In the genomic region with DNA sequence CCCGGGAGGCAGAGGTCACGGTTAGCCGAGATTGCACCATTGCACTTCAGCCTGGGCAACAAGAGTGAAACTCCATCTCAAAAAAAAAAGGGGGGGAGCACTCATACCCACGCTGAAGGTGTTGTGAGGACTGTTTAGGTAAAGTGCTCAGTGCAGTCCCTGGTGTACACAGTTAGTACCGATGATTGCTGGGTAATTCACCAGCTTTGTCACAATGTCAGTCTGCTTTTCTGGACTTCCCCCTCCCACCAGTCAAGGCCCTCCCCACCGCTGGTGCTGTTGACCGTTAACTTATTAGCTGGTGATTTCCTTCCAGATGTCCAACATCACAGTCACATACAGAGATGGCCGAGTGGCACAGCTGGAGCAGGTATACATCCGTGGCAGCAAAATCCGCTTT, we compare ENCODE assay signal across 22 cellular contexts. TPM values are rescaled to one million over a fixed set of nuclear protein-coding genes. Genes with fewer than 3 reads are reported as not detected.
DNase-seq lines count a peak whose midpoint lies in the region; ATAC-seq and TF ChIP-seq lines count a peak whose summit lies in the region.
"Had no signal": no experiment of that assay in that cellular context is flagged by ENCODE, and none has a peak within 500 bp of the region (broad histone marks: within the 10 kb centered on the region; RNA-seq: fewer than 3 reads in every experiment).

No MANE protein-coding gene starts in this region.

- in situ Hi-C loops in GM13977 (cut with MboI; ENCODE audit: low pct_unique_long_range_greater_than_20kb, low sequenced_read_pairs, unreplicated experiment) = no loop called here

- H4K12ac ChIP-seq in trophoblast cell (ENCODE audit: low read depth, low read length) = no peak overlapping the region

- no peaks in the 10 kb centered on the region for H3K9me3 Mint-ChIP-seq in H9
- H3K9me3 Mint-ChIP-seq: CD4-positive, alpha-beta memory T cell had no signal

- H3K36me3 ChIP-seq in trophoblast cell (ENCODE audit: control insufficient read depth in 1 of 2, insufficient read depth in 2 of 2, low read length in 2 of 2) = peaks cover 36 to 65% of the 10 kb centered on the region in 2 experiments
- H3K36me3 ChIP-seq in ovary = no peaks in the 10 kb centered on the region

- no peak for TF ChIP-seq EP300 in ovary (IDR thresholded peaks at IDR 0.05)

- H4K8ac ChIP-seq in trophoblast cell (ENCODE audit: low read depth, low read length) = no peak overlapping the region
- no peak overlapping the region for H4K8ac ChIP-seq in H9 (replicated peaks; ENCODE audit: insufficient read length, low read depth, low read length)

- no peak overlapping the region for H3K9ac ChIP-seq in trophoblast cell (ENCODE audit: low read length)
- no peak overlapping the region for H3K9ac ChIP-seq in H9 (ENCODE audit: extremely low read depth, insufficient read length, low read length)

- H3K79me2 ChIP-seq in trophoblast cell (ENCODE audit: control insufficient read depth, insufficient read depth, low read length, poor library complexity) (no peaks in the 10 kb centered on the region), H9 (ENCODE audit: insufficient read depth, low read length) (peaks cover 33% of the 10 kb centered on the region)

- TF ChIP-seq POLR2A in ovary (IDR thresholded peaks at IDR 0.05) = no peak

- H4K91ac ChIP-seq in trophoblast cell (ENCODE audit: low read depth, low read length) = no peak overlapping the region
- no peak overlapping the region for H4K91ac ChIP-seq in H9 (ENCODE audit: insufficient read length, low read depth, low read length)

- no peaks in the 10 kb centered on the region for H3K27me3 Mint-ChIP-seq in H9 (ENCODE audit: low read depth)
- H3K27me3 Mint-ChIP-seq: CD4-positive, alpha-beta memory T cell had no signal

- H3K27ac ChIP-seq in RWPE1 (0 out of 2 replicates have a peak overlapping the region, but pooled peaks have one; percentile 7), trophoblast cell (ENCODE audit: low read depth, low read length) (no peak overlapping the region), H9 (ENCODE audit: insufficient read length, low read depth, low read length) (no peak overlapping the region), ovary (no peak overlapping the region)
- H3K27ac ChIP-seq: A549 had no signal

- H3K4me3 Mint-ChIP-seq in H9 = no peak overlapping the region
- H3K4me3 Mint-ChIP-seq: CD4-positive, alpha-beta memory T cell had no signal

- H3K4ac ChIP-seq in trophoblast cell (ENCODE audit: low read depth, low read length) (no peak overlapping the region), H9 (ENCODE audit: low read depth, low read length) (no peak overlapping the region)

- H2BK12ac ChIP-seq in trophoblast cell (ENCODE audit: low read length) (no peak overlapping the region), H9 (ENCODE audit: insufficient read length, low read depth, low read length) (no peak overlapping the region)

- H3K9me3 ChIP-seq in trophoblast cell (ENCODE audit: insufficient read depth, low read depth, low read length) = no peaks in the 10 kb centered on the region
- H3K9me3 ChIP-seq in H9 (ENCODE audit: control insufficient read depth, low read depth, low read length) = no peaks in the 10 kb centered on the region
- H3K9me3 ChIP-seq in ovary = no peaks in the 10 kb centered on the region
- H3K9me3 ChIP-seq: A549, MG63 had no signal

- no peak overlapping the region for H2BK20ac ChIP-seq in H9 (ENCODE audit: low read depth, low read length, poor library complexity, severe bottlenecking)

- H2AK5ac ChIP-seq in trophoblast cell (ENCODE audit: low read length) (no peak overlapping the region), H9 (ENCODE audit: insufficient read length, low read length) (no peak overlapping the region)

- no peaks in the 10 kb centered on the region for H3K79me1 ChIP-seq in trophoblast cell (ENCODE audit: low read length)
- H3K79me1 ChIP-seq in H9 (ENCODE audit: insufficient read depth, low read depth, low read length, poor library complexity, severe bottlenecking) = peaks cover 5% of the 10 kb centered on the region

- peaks cover 44 to 74% (median 61%) of the 10 kb centered on the region in 3 experiments for H3K36me3 Mint-ChIP-seq in H9 (ENCODE audit: insufficient read depth in 1 of 3, low read depth in 3 of 3)

- no peak overlapping the region for H4K5ac ChIP-seq in H9 (ENCODE audit: insufficient read length, low read depth, low read length)

- H3K4me3 ChIP-seq in GM12865 (ENCODE audit: low read depth, low read length) (no peak overlapping the region), trophoblast cell (ENCODE audit: low read depth, low read length) (no peak overlapping the region), ovary (no peak overlapping the region)
- H3K4me3 ChIP-seq: A549, MG63 had no signal

- H3K56ac ChIP-seq in H9 (ENCODE audit: insufficient read length, low read depth, low read length) = no peak overlapping the region

- no peak for TF ChIP-seq CTCF in GM12865 (IDR thresholded peaks at IDR 0.05; ENCODE audit: insufficient read depth, low read depth, low read length, missing control alignments)
- TF ChIP-seq CTCF in GM13977 (IDR thresholded peaks at IDR 0.05; ENCODE audit: extremely low read depth, insufficient read depth, missing control alignments) = no peak
- TF ChIP-seq CTCF in RWPE1 (conservative IDR thresholded peaks at IDR 0.05; ENCODE audit: low read depth) = no peak
- TF ChIP-seq CTCF in H9 (conservative IDR thresholded peaks at IDR 0.05) = no peak
- TF ChIP-seq CTCF in ovary (IDR thresholded peaks at IDR 0.05) = no peak

- intact Hi-C loops in ovary (cut with DNase I) = no loop called here

- no peak overlapping the region for H2BK5ac ChIP-seq in trophoblast cell (ENCODE audit: low read depth, low read length, poor library complexity)
- no peak overlapping the region for H2BK5ac ChIP-seq in H9 (ENCODE audit: insufficient read length, low read length)

- no peaks in the 10 kb centered on the region for H3K27me3 ChIP-seq in trophoblast cell (ENCODE audit: insufficient read depth, low read length)
- H3K27me3 ChIP-seq in H9 (ENCODE audit: insufficient read depth, low read length) = no peaks in the 10 kb centered on the region
- H3K27me3 ChIP-seq in ovary = no peaks in the 10 kb centered on the region
- H3K27me3 ChIP-seq: MG63 had no signal

- H2BK120ac ChIP-seq in trophoblast cell (ENCODE audit: insufficient read depth, low read length, poor library complexity) (no peak overlapping the region), H9 (ENCODE audit: low read depth, low read length, poor library complexity, severe bottlenecking) (no peak overlapping the region)

- DNase-seq in GM12865 (ENCODE audit: low read depth) (peak; percentile 22), GM13977 (ENCODE audit: low spot score) (peak; percentile 62), RWPE1 (ENCODE audit: low spot score) (no peak), trophoblast cell (no peak), H9 (no peak), ovary (no peak)
- DNase-seq: C1 segment of cervical spinal cord; CD4-positive, alpha-beta memory T cell; DMS 273 treated with DMSO at 0.1 percent for 48 hours; EL; GDM1; KBM-7; MG63; NCI-H1105 treated with DMSO at 0.1 percent for 48 hours; NCI-H446 treated with DMSO at 0.1 percent for 48 hours; NCI-H526; RPMI8226; SHP77 treated with DMSO at 0.1 percent for 48 hours; T-helper 1 cell had no signal

- POLR2A ChIA-PET in RWPE1 (lab: Yijun Ruan, JAX; ENCODE audit: low non-redundant PET) = no interaction called here

- H3K27ac Mint-ChIP-seq in H9 = no peak overlapping the region
- H3K27ac Mint-ChIP-seq: CD4-positive, alpha-beta memory T cell had no signal

- no peak overlapping the region for H3K4me2 ChIP-seq in trophoblast cell (ENCODE audit: low read length)
- H3K4me2 ChIP-seq in H9 (ENCODE audit: insufficient read depth, insufficient read length, low read length) = no peak overlapping the region
- H3K4me2 ChIP-seq: A549 had no signal

- CTCF ChIA-PET in RWPE1 (lab: Yijun Ruan, JAX) = interaction anchor here (0.6 kb wide), 1 partner anchor 327 kb away, joined by 4 read pairs; no protein-coding TSS in a partner anchor

- no peak overlapping the region for H2AFZ ChIP-seq in trophoblast cell (ENCODE audit: insufficient read depth, low read length, poor library complexity)
- no peak overlapping the region for H2AFZ ChIP-seq in H9 (ENCODE audit: low read length)

- H3K4me1 Mint-ChIP-seq in H9 = no peaks in the 10 kb centered on the region

- H3K23ac ChIP-seq in trophoblast cell (ENCODE audit: low read length) = no peak overlapping the region
- H3K23ac ChIP-seq in H9 (ENCODE audit: insufficient read length, low read depth, low read length) = no peak overlapping the region

- H3K18ac ChIP-seq in trophoblast cell (ENCODE audit: low read length) = peak overlapping the region; percentile 17
- no peak overlapping the region for H3K18ac ChIP-seq in H9 (ENCODE audit: insufficient read length, low read depth, low read length)

- no peak overlapping the region for H2BK15ac ChIP-seq in H9 (ENCODE audit: low read depth, low read length)

- no peak overlapping the region for H3T11ph ChIP-seq in H9 (ENCODE audit: low read length)

- H3K23me2 ChIP-seq in H9 (ENCODE audit: insufficient read length, low read depth, low read length, poor library complexity, severe bottlenecking) = no peaks in the 10 kb centered on the region

- ATAC-seq in HG03520 (IDR thresholded peaks at IDR 0.05; ENCODE audit: unreplicated experiment) = no peak
- no peak for ATAC-seq in GM19397 (IDR thresholded peaks at IDR 0.05; ENCODE audit: unreplicated experiment)
- ATAC-seq: A549 had no signal

- H3K14ac ChIP-seq in trophoblast cell (ENCODE audit: low read length) = no peak overlapping the region
- H3K14ac ChIP-seq in H9 (ENCODE audit: insufficient read depth, low read length) = no peak overlapping the region

- H4K20me1 ChIP-seq in H9 (ENCODE audit: control insufficient read depth, insufficient read depth, insufficient read length) = no peaks in the 10 kb centered on the region

- H3K4me1 ChIP-seq in trophoblast cell (ENCODE audit: control insufficient read depth in 1 of 2, insufficient read depth in 2 of 2, low read length in 2 of 2) (no peaks in the 10 kb centered on the region), H9 (ENCODE audit: insufficient read depth, low read length) (no peaks in the 10 kb centered on the region), ovary (ENCODE audit: insufficient read depth) (no peaks in the 10 kb centered on the region)
- H3K4me1 ChIP-seq: A549 had no signal

- WGBS in trophoblast cell (ENCODE audit: extremely low coverage, insufficient coverage, insufficient read length) = no CpG with 5 or more reads among the region's 10 CpGs
- no CpG with 5 or more reads among the region's 10 CpGs for WGBS in H9 (ENCODE audit: extremely low coverage, insufficient read length, low lambda C conversion rate)
- WGBS in ovary, 3 donors = 73 to 78% (median 75%) methylated on average over 10 of the region's 10 CpGs

RNA-seq across cellular contexts. Expression of a gene that starts 11.9 kb away (rescaled TPM):
- 81.7 and 84.3 TPM in 2 replicates for polyA plus RNA-seq in trophoblast cell (2013)
- total RNA-seq in H9 (2021) (205 and 212 TPM in 2 replicates), ovary (100 to 1,000 TPM in 2 of 7 donors, 10 to 100 TPM in 5; 62.9 to 150 (median 78.5) TPM)
- 100 to 1,000 TPM in 1 of 2 donors, 10 to 100 TPM in 1; 98.2 to 154 TPM for polyA plus RNA-seq in ovary

RNA-seq across cellular contexts. Expression of a gene that starts 12.7 kb away (rescaled TPM):
- polyA plus RNA-seq in trophoblast cell (2013) = 42.2 and 45.8 TPM in 2 replicates
- total RNA-seq in H9 (2021) (87.4 and 99.8 TPM in 2 replicates), ovary (10 to 100 TPM; 30.3 to 85.4 (median 59.4) TPM)
- 10 to 100 TPM; 53.5 to 55.4 TPM for polyA plus RNA-seq in ovary

RNA-seq across cellular contexts. Expression of a gene that starts 25.2 kb away (rescaled TPM):
- 7.1 and 7.5 TPM in 2 replicates for polyA plus RNA-seq in trophoblast cell (2013)
- total RNA-seq in H9 (2021) (16.4 and 18.1 TPM in 2 replicates), ovary (10 to 100 TPM; 18.1 to 26.5 (median 22.1) TPM)
- 10 to 100 TPM in 1 of 2 donors, 1 to 10 TPM in 1; 2.5 to 25.2 TPM for polyA plus RNA-seq in ovary

RNA-seq across cellular contexts. Expression of a gene that starts 35.3 kb away (rescaled TPM):
- 14.0 and 15.1 TPM in 2 replicates for polyA plus RNA-seq in trophoblast cell (2013)
- 19.5 and 20.5 TPM in 2 replicates for total RNA-seq in H9 (2021)
- 1 to 10 TPM; 1.6 to 6.2 (median 3.6) TPM for total RNA-seq in ovary
- 1 to 10 TPM; 1.7 to 3.5 TPM for polyA plus RNA-seq in ovary

Comparison
In these comparisons a context has a peak if more than half of its experiments do, and no peak if none do; other contexts are left out.
1. DNase-seq: peak in GM12865 (single experiment) and GM13977 (single experiment); none in RWPE1 (single experiment), trophoblast cell (0 of 2), H9 (single experiment) and ovary (0 of 5).